In genomic region chr1:46298387-46298786, GRCh38 we compare ENCODE assay signal across 1 cellular context.
TF ChIP-seq lines count a peak whose summit lies in the region.

No MANE protein-coding gene starts in this region.

TF ChIP-seq in HEK293, 187 proteins besides CTCF, POLR2A, EP300 and RAD21 (continued from another document and continues in another):
- TF ChIP-seq PRDM2 (tag by site-specific recombination; IDR thresholded peaks at IDR 0.05; ENCODE audit: borderline replicate concordance) (no peak), REST (tag by site-specific recombination; IDR thresholded peaks at IDR 0.05) (no peak), SP7 (tag by site-specific recombination; IDR thresholded peaks at IDR 0.05) (0 out of 2 replicates have a peak, but pooled peaks have one; percentile 15), ZNF624 (tag by site-specific recombination; IDR thresholded peaks at IDR 0.05) (no peak), TCF7L2 (IDR thresholded peaks at IDR 0.05; ENCODE audit: borderline replicate concordance, low read depth, low read length) (no peak), ZNF639 (tag by site-specific recombination; IDR thresholded peaks at IDR 0.05) (no peak), ZXDB (tag by site-specific recombination; IDR thresholded peaks at IDR 0.05) (peak; percentile 46; the same call in 1 of the 2 replicates), ZNF292 (tag by site-specific recombination; IDR thresholded peaks at IDR 0.05; ENCODE audit: borderline replicate concordance, low read depth) (no peak), INSM2 (tag by site-specific recombination; IDR thresholded peaks at IDR 0.05) (no peak), ZNF114 (tag by site-specific recombination; IDR thresholded peaks at IDR 0.05) (no peak), KLF9 (tag by site-specific recombination; IDR thresholded peaks at IDR 0.05; ENCODE audit: low read depth) (no peak), FEZF1 (tag by site-specific recombination; IDR thresholded peaks at IDR 0.05) (peak; percentile 27; the same call in 1 of the 2 replicates), HIC1 (tag by site-specific recombination; IDR thresholded peaks at IDR 0.05) (0 out of 2 replicates have a peak, but pooled peaks have one; percentile 54), ZNF791 (tag by site-specific recombination; IDR thresholded peaks at IDR 0.05) (no peak), KLF17 (tag by site-specific recombination; IDR thresholded peaks at IDR 0.05) (no peak), ZNF629 (tag by site-specific recombination; IDR thresholded peaks at IDR 0.05) (no peak), REPIN1 (tag by site-specific recombination; IDR thresholded peaks at IDR 0.05; ENCODE audit: low read depth) (no peak), GLI2 (tag by site-specific recombination; IDR thresholded peaks at IDR 0.05; ENCODE audit: borderline replicate concordance, low read depth) (no peak), ZNF600 (tag by site-specific recombination; IDR thresholded peaks at IDR 0.05) (peak; percentile 52), PRDM10 (tag by site-specific recombination; IDR thresholded peaks at IDR 0.05) (no peak), WT1 (tag by site-specific recombination; IDR thresholded peaks at IDR 0.05) (no peak), MYNN (tag by site-specific recombination; IDR thresholded peaks at IDR 0.05; ENCODE audit: borderline replicate concordance) (no peak), GFI1B (tag by site-specific recombination; IDR thresholded peaks at IDR 0.05) (no peak), OVOL3 (tag by site-specific recombination; IDR thresholded peaks at IDR 0.05) (no peak), EGR2 (tag by site-specific recombination; IDR thresholded peaks at IDR 0.05; ENCODE audit: low read depth) (no peak), ZNF580 (tag by site-specific recombination; IDR thresholded peaks at IDR 0.05) (no peak), ZNF677 (tag by site-specific recombination; IDR thresholded peaks at IDR 0.05) (no peak)
